In the genomic region with DNA sequence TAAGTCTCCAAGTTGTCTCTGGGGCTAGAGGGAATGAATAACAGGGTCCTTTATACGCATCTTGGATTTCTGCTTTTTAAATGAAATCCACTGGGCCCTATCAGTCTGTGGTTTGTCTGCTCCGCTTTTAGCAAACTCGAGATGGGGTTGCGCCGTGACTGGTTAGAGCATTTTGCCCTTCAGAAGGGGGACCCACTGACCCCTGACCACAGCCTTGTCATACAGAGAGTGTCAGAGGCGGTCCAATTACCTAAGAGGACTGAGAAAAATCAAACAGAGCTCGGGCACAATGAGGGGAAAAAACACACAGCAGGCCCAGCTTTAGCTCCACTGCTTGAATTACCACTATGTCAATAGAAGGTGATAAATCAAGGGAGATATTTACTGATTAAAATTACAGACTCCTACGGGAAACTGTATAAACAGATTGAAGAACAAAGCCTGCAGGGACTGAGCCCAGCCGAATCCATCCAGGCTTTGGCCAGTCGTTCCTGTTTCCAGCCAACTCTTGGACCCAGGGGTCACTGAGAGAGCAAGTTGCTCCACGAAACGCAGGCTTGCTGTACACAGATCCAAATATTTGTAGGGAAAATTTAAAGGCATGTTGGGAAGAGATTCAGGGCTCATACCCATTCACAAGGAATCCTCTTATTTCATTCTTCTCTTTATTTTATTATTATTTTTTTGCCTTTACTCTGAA, we compare ENCODE assay signal across 13 cellular contexts.
A peak's percentile ranks its signal among the peaks of the same experiment; 100 is the strongest.
DNase-seq lines count a peak whose midpoint lies in the region; ATAC-seq and TF ChIP-seq lines count a peak whose summit lies in the region.
"Had no signal": no experiment of that assay in that cellular context is flagged by ENCODE, and none has a peak within 500 bp of the region (broad histone marks: within the 10 kb centered on the region; RNA-seq: fewer than 3 reads in every experiment).

No MANE protein-coding gene starts in this region.

- peak; percentile 18 for DNase-seq in NCI-H2029 (lab: John Stamatoyannopoulos, UW)
- DNase-seq in heart right ventricle = peak; percentile 33 to 49
- peak; percentile 82 for DNase-seq in sigmoid colon
- no peak for DNase-seq in islet precursor cell
- no peak for DNase-seq in omental fat pad (ENCODE audit: low spot score)
- DNase-seq: KBM-7; mucosa of descending colon; NCI-H2171; stimulated activated naive CD8-positive, alpha-beta T cell treated with anti-CD3 and anti-CD28 coated beads, Interleukin-15, amount 100 ng/mL, for 72 hours; WERI-Rb-1 had no signal

- H3K9me3 ChIP-seq in heart right ventricle (no peaks in the 10 kb centered on the region), sigmoid colon (no peaks in the 10 kb centered on the region)
- H3K9me3 ChIP-seq: mucosa of descending colon had no signal

- no peak for TF ChIP-seq EP300 in sigmoid colon (IDR thresholded peaks at IDR 0.05)

- ATAC-seq in GM19351 (IDR thresholded peaks at IDR 0.05; ENCODE audit: unreplicated experiment) (peak; percentile 75), heart right ventricle (peak in 6 of 8 donors; percentile 58 to 78 (median 74)), HG03521 (IDR thresholded peaks at IDR 0.05; ENCODE audit: unreplicated experiment) (no peak), GM18520 (IDR thresholded peaks at IDR 0.05; ENCODE audit: unreplicated experiment) (no peak), omental fat pad (ENCODE audit: low FRiP score) (no peak)
- ATAC-seq: mucosa of descending colon; stimulated activated naive CD8-positive, alpha-beta T cell treated with anti-CD3 and anti-CD28 coated beads, Interleukin-15, amount 100 ng/mL, for 72 hours had no signal

- no peak for TF ChIP-seq POLR2A in sigmoid colon (IDR thresholded peaks at IDR 0.05)

- intact Hi-C loops in heart right ventricle (cut with DNase I) = loop anchor here in 4 of 10 donors (10.0 kb wide), 3 partner anchors 115 to 1325 kb away; no protein-coding TSS in a partner anchor
- intact Hi-C loops in sigmoid colon (cut with DNase I) = loop anchor here (10.0 kb wide), 1 partner anchor 245 kb away; no protein-coding TSS in a partner anchor

- TF ChIP-seq CTCF in heart right ventricle (IDR thresholded peaks at IDR 0.05) (no peak), sigmoid colon (IDR thresholded peaks at IDR 0.05) (no peak), omental fat pad (IDR thresholded peaks at IDR 0.05) (no peak)

- no peaks in the 10 kb centered on the region for H3K36me3 ChIP-seq in heart right ventricle
- H3K36me3 ChIP-seq in sigmoid colon = no peaks in the 10 kb centered on the region
- H3K36me3 ChIP-seq: WERI-Rb-1 had no signal

- H3K27ac ChIP-seq in heart right ventricle (peak overlapping the region in 6 of 10 donors; percentile 15 to 47 (median 26)), sigmoid colon (peak overlapping the region in 2 of 4 donors; percentile 1 to 13)
- H3K27ac ChIP-seq: WERI-Rb-1 had no signal

- H3K27me3 ChIP-seq in heart right ventricle (peaks cover 0 to 4% (median 0%) of the 10 kb centered on the region in 7 donors), sigmoid colon (no peaks in the 10 kb centered on the region)

- H3K4me3 ChIP-seq in heart right ventricle (no peak overlapping the region), sigmoid colon (no peak overlapping the region)
- H3K4me3 ChIP-seq: mucosa of descending colon had no signal

- 66 to 67% methylated on average over 12 of the region's 12 CpGs for WGBS in heart right ventricle, 2 donors
- WGBS in sigmoid colon, 2 donors = 70 to 76% methylated on average over 12 of the region's 12 CpGs

- H3K4me1 ChIP-seq in heart right ventricle = peaks cover 0 to 18% (median 0%) of the 10 kb centered on the region in 9 donors
- H3K4me1 ChIP-seq in sigmoid colon = peaks cover 0 to 17% (median 11%) of the 10 kb centered on the region in 4 donors

Comparison
In these comparisons a context has a peak if more than half of its experiments do, and no peak if none do; other contexts are left out.
1. ATAC-seq: peak in GM19351 (single experiment) and heart right ventricle (6 of 8); none in HG03521 (single experiment), GM18520 (single experiment) and omental fat pad (single experiment).
2. DNase-seq: peak in NCI-H2029 (single experiment), heart right ventricle (2 of 2) and sigmoid colon (single experiment); none in islet precursor cell (single experiment) and omental fat pad (single experiment).